Comparison of ENCODE assay signal across 8 cellular contexts in genomic region chr4:145808021-145808650, GRCh38.
A peak's percentile ranks its signal among the peaks of the same experiment; 100 is the strongest.
DNase-seq lines count a peak whose midpoint lies in the region; ATAC-seq and TF ChIP-seq lines count a peak whose summit lies in the region.

No MANE protein-coding gene starts in this region.

- TF ChIP-seq EP300 in sigmoid colon (IDR thresholded peaks at IDR 0.05), result no peak

- peaks cover 3% of the 10 kb centered on the region for H3K27me3 Mint-ChIP-seq in glutamatergic neuron (ENCODE audit: unreplicated experiment)

- H3K4me3 Mint-ChIP-seq in glutamatergic neuron (ENCODE audit: unreplicated experiment), result no peak overlapping the region

- H3K79me2 ChIP-seq in OCI-LY3 (ENCODE audit: low read length), result no peaks in the 10 kb centered on the region

- intact Hi-C loops in heart right ventricle (cut with DNase I) (loop anchor here in 5 of 10 donors (5.0 to 10.0 kb wide), 3 partner anchors 71 to 183 kb away; no protein-coding TSS in a partner anchor), cardiac septum (cut with DNase I) (loop anchor here (2.0 to 5.0 kb wide), 2 partner anchors 73 to 191 kb away; partner anchors contain the start of gene MMAA), sigmoid colon (cut with DNase I) (no loop called here)

- H3K9me3 ChIP-seq in heart right ventricle (peaks cover 0 to 15% (median 6%) of the 10 kb centered on the region in 11 donors), OCI-LY3 (ENCODE audit: insufficient read depth, low read length) (peaks cover 17% of the 10 kb centered on the region), muscle layer of duodenum (ENCODE audit: control insufficient read depth in 1 of 2, low read length in 2 of 2) (no peaks in the 10 kb centered on the region), sigmoid colon (no peaks in the 10 kb centered on the region)

- H3K9me3 Mint-ChIP-seq in glutamatergic neuron (ENCODE audit: unreplicated experiment), result peaks cover 13% of the 10 kb centered on the region

- WGBS in heart right ventricle, 2 donors, result 26 to 44% methylated on average over 3 of the region's 3 CpGs
- 53 to 65% methylated on average over 3 of the region's 3 CpGs for WGBS in sigmoid colon, 2 donors

- H3K9ac ChIP-seq in OCI-LY3 (ENCODE audit: low read length), result peak overlapping the region; percentile 18; the same call in 1 of the 2 replicates

- H3K27ac Mint-ChIP-seq in glutamatergic neuron (ENCODE audit: unreplicated experiment), result no peak overlapping the region

- H4K20me1 ChIP-seq in OCI-LY3 (ENCODE audit: insufficient read depth, low read length), result no peaks in the 10 kb centered on the region

- H3K36me3 ChIP-seq in heart right ventricle, result peaks cover 0 to 11% (median 0%) of the 10 kb centered on the region in 9 donors
- H3K36me3 ChIP-seq in OCI-LY3 (replicated peaks; ENCODE audit: low read depth, low read length), result peaks cover 54% of the 10 kb centered on the region
- H3K36me3 ChIP-seq in brain microvascular endothelial cell (replicated peaks), result no peaks in the 10 kb centered on the region
- H3K36me3 ChIP-seq in muscle layer of duodenum (ENCODE audit: control insufficient read depth in 1 of 2, insufficient read depth in 2 of 2, low read length in 2 of 2), result peaks cover 3 to 5% of the 10 kb centered on the region in 2 donors
- H3K36me3 ChIP-seq in sigmoid colon, result peaks cover 0 to under 1% (median 0%) of the 10 kb centered on the region in 4 donors

- H3K4me1 ChIP-seq in heart right ventricle, result peaks cover 0 to 50% (median 39%) of the 10 kb centered on the region in 9 donors
- peaks cover 33% of the 10 kb centered on the region for H3K4me1 ChIP-seq in OCI-LY3 (ENCODE audit: low read length)
- H3K4me1 ChIP-seq in muscle layer of duodenum (ENCODE audit: control insufficient read depth in 1 of 2, insufficient read depth in 2 of 2, low read length in 2 of 2), result no peaks in the 10 kb centered on the region
- peaks cover 0 to 22% (median 14%) of the 10 kb centered on the region in 4 donors for H3K4me1 ChIP-seq in sigmoid colon

- in situ Hi-C loops in brain microvascular endothelial cell (cut with HindIII; ENCODE audit: low pct_ligation_motif_present, low sequenced_read_pairs), result no loop called here

- no peak overlapping the region for H2AFZ ChIP-seq in OCI-LY3 (ENCODE audit: low read depth, low read length)

- peaks cover 26% of the 10 kb centered on the region for H3K36me3 Mint-ChIP-seq in glutamatergic neuron (ENCODE audit: unreplicated experiment)

- H3K27me3 ChIP-seq in heart right ventricle (no peaks in the 10 kb centered on the region), OCI-LY3 (ENCODE audit: low read depth, low read length) (no peaks in the 10 kb centered on the region), brain microvascular endothelial cell (replicated peaks) (no peaks in the 10 kb centered on the region), muscle layer of duodenum (ENCODE audit: low read depth, low read length) (no peaks in the 10 kb centered on the region), sigmoid colon (no peaks in the 10 kb centered on the region)

- TF ChIP-seq POLR2A in sigmoid colon (IDR thresholded peaks at IDR 0.05), result no peak

- ATAC-seq in heart right ventricle, result peak; percentile 31 to 81 (median 72)
- peak; percentile 65 for ATAC-seq in HG02610 (IDR thresholded peaks at IDR 0.05; ENCODE audit: unreplicated experiment)

- peak overlapping the region; percentile 57 for H3K4me2 ChIP-seq in OCI-LY3 (ENCODE audit: low read length)

- DNase-seq in heart right ventricle, result peak in 1 of 2 donors; percentile 7
- DNase-seq in cardiac septum (ENCODE audit: low spot score), result no peak
- peak; percentile 94 for DNase-seq in brain microvascular endothelial cell
- no peak for DNase-seq in glutamatergic neuron
- DNase-seq in sigmoid colon, result no peak

- no peak for TF ChIP-seq CTCF in heart right ventricle (IDR thresholded peaks at IDR 0.05)
- no peak for TF ChIP-seq CTCF in OCI-LY3 (IDR thresholded peaks at IDR 0.05; ENCODE audit: low read depth, low read length)
- no peak for TF ChIP-seq CTCF in brain microvascular endothelial cell (IDR thresholded peaks at IDR 0.05; ENCODE audit: low read depth, low read length, missing control alignments)
- TF ChIP-seq CTCF in glutamatergic neuron (IDR thresholded peaks at IDR 0.05; ENCODE audit: partially characterized antibody, unreplicated experiment), result no peak
- TF ChIP-seq CTCF in sigmoid colon (IDR thresholded peaks at IDR 0.05), result no peak

- H3K4me1 Mint-ChIP-seq in glutamatergic neuron (ENCODE audit: low read depth, unreplicated experiment), result peaks cover 5% of the 10 kb centered on the region

- H3K4me3 ChIP-seq in heart right ventricle, result no peak overlapping the region
- H3K4me3 ChIP-seq in OCI-LY3 (ENCODE audit: low read length), result peak overlapping the region; percentile 25
- no peak overlapping the region for H3K4me3 ChIP-seq in brain microvascular endothelial cell (ENCODE audit: low read depth, low read length)
- no peak overlapping the region for H3K4me3 ChIP-seq in muscle layer of duodenum (ENCODE audit: low read depth in 1 of 2, low read length in 2 of 2)
- no peak overlapping the region for H3K4me3 ChIP-seq in sigmoid colon

- H3K27ac ChIP-seq in heart right ventricle, result peak overlapping the region in 7 of 10 donors; percentile 39 to 78 (median 61)
- H3K27ac ChIP-seq in OCI-LY3 (ENCODE audit: low read length), result peak overlapping the region; percentile 82
- peak overlapping the region; percentile 97 for H3K27ac ChIP-seq in brain microvascular endothelial cell
- H3K27ac ChIP-seq in muscle layer of duodenum (ENCODE audit: low read length), result peak overlapping the region; percentile 25
- peak overlapping the region in 1 of 4 donors; percentile 40 for H3K27ac ChIP-seq in sigmoid colon
